In the genomic region with DNA sequence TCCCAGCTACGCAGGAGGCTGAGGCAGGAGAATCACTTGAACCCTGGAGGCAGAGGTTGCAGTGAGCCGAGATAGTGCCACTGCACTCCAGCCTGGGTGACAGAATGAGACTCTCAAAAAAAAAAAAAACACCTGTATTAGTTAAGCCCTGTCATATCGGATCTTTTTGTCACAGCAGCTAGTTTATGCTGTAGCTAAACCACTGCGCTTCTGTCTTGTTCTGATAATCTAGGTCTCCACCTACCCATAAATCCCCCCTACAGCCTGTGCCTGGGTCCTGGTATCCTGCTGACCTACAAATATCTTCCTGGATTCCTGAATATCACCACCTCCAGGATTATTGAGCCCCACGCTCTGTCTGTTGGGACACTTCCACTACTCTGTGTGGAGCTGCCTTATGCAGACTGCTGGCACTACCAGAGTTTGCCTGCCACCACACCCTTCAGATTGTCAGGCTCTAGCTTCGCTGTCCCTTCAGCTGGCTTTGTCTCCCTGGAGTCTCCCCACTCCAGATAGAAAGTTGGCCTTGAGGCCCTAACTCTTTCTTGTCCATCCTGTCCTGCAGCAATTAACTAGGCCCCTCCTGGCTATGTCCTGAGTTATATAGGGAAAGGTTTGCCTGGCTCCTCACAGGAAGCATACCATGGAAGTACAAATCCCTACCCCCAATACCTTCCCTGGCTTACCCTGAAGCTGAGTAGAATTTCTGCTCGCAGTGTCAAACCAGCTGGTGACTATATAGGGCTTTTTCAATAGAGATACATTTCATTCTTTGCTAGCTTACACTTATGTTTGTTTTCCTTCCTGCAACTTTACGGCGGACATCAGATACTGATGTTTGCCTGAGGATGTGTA, we compare ENCODE assay signal across 1 cellular context.
TF ChIP-seq lines count a peak whose summit lies in the region.

No MANE protein-coding gene starts in this region.

TF ChIP-seq in IMR-90, 13 proteins besides CTCF, POLR2A, EP300 and RAD21 (continued from another document):
- TF ChIP-seq, protein P1, sequence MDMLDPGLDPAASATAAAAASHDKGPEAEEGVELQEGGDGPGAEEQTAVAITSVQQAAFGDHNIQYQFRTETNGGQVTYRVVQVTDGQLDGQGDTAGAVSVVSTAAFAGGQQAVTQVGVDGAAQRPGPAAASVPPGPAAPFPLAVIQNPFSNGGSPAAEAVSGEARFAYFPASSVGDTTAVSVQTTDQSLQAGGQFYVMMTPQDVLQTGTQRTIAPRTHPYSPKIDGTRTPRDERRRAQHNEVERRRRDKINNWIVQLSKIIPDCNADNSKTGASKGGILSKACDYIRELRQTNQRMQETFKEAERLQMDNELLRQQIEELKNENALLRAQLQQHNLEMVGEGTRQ (IDR thresholded peaks at IDR 0.05; ENCODE audit: low read depth, low read length) = no peak
- TF ChIP-seq SMC3 (IDR thresholded peaks at IDR 0.05; ENCODE audit: low read depth, low read length) (no peak), NFE2L2 (IDR thresholded peaks at IDR 0.05; ENCODE audit: low read depth, low read length) (no peak), MAZ (IDR thresholded peaks at IDR 0.05; ENCODE audit: borderline replicate concordance, low read depth, low read length) (no peak), RCOR1 (IDR thresholded peaks at IDR 0.05; ENCODE audit: insufficient replicate concordance, low read length) (no peak), CEBPB (IDR thresholded peaks at IDR 0.05; ENCODE audit: low read depth, low read length) (no peak), BHLHE40 (IDR thresholded peaks at IDR 0.05; ENCODE audit: low read depth, low read length) (no peak), RFX5 (IDR thresholded peaks at IDR 0.05; ENCODE audit: low read depth, low read length) (no peak), CHD1 (IDR thresholded peaks at IDR 0.05; ENCODE audit: low read depth, low read length) (no peak), MXI1 (IDR thresholded peaks at IDR 0.05; ENCODE audit: borderline replicate concordance, low read depth, low read length) (no peak), FOS (IDR thresholded peaks at IDR 0.05; ENCODE audit: low read depth, low read length) (no peak)
- TF ChIP-seq, protein P2, sequence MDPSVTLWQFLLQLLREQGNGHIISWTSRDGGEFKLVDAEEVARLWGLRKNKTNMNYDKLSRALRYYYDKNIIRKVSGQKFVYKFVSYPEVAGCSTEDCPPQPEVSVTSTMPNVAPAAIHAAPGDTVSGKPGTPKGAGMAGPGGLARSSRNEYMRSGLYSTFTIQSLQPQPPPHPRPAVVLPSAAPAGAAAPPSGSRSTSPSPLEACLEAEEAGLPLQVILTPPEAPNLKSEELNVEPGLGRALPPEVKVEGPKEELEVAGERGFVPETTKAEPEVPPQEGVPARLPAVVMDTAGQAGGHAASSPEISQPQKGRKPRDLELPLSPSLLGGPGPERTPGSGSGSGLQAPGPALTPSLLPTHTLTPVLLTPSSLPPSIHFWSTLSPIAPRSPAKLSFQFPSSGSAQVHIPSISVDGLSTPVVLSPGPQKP (IDR thresholded peaks at IDR 0.05; ENCODE audit: borderline replicate concordance, low read depth, low read length) = no peak
